13 cellular contexts compared by ENCODE assay signal in the genomic region with DNA sequence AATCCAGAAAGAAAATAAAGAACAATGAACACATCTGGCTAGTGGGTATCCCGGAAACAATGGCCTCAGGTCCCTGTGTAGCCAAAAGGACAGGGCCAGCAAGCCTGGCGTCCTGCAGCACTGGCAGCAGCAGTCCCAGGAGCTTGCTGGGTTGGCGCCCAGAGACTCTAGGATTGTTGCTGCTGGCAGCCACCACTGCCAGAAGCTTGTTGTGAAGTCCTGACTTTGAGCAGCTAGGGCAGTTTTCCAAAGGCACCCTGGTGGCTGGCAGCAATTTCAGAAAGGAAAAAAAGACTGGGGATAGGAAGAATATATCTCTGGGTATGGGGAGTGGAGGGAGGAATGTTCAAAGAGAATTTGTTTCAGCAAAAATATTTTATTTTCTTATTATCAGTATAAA. TPM values are rescaled to one million over a fixed set of nuclear protein-coding genes. Genes with fewer than 3 reads are reported as not detected.
DNase-seq lines count a peak whose midpoint lies in the region; ATAC-seq and TF ChIP-seq lines count a peak whose summit lies in the region.
"Had no signal": no experiment of that assay in that cellular context is flagged by ENCODE, and none has a peak within 500 bp of the region (broad histone marks: within the 10 kb centered on the region; RNA-seq: fewer than 3 reads in every experiment).

No MANE protein-coding gene starts in this region.

- peaks cover 0 to 6% (median 2%) of the 10 kb centered on the region in 4 donors for H3K4me1 Mint-ChIP-seq in CD4-positive, CD25-positive, alpha-beta regulatory T cell
- H3K4me1 Mint-ChIP-seq in activated naive CD4-positive, alpha-beta T cell treated with anti-CD3 and anti-CD28 coated beads for 36 hours (ENCODE audit: low read depth), result no peaks in the 10 kb centered on the region

- H3K36me3 Mint-ChIP-seq in CD4-positive, CD25-positive, alpha-beta regulatory T cell, result peaks cover 47% of the 10 kb centered on the region
- H3K36me3 Mint-ChIP-seq in activated naive CD4-positive, alpha-beta T cell treated with anti-CD3 and anti-CD28 coated beads for 36 hours (ENCODE audit: low read depth), result peaks cover 32% of the 10 kb centered on the region

- no peaks in the 10 kb centered on the region for H3K27me3 ChIP-seq in CD4-positive, CD25-positive, alpha-beta regulatory T cell (ENCODE audit: control insufficient read depth, insufficient read depth, low read length)
- no peaks in the 10 kb centered on the region for H3K27me3 ChIP-seq in prostate gland (replicated peaks; ENCODE audit: insufficient read depth)
- H3K27me3 ChIP-seq: BLaER1, esophagus squamous epithelium had no signal

- no peak for DNase-seq in CD4-positive, CD25-positive, alpha-beta regulatory T cell
- DNase-seq in astrocyte of the hippocampus (ENCODE audit: low read depth, low spot score) (peak; percentile 90), left cardiac atrium (peak; percentile 83), prostate gland (ENCODE audit: low spot score) (peak; percentile 80), T-helper 1 cell (no peak), NCI-H2107 (lab: John Stamatoyannopoulos, UW) (no peak), GM03348 (ENCODE audit: low spot score) (no peak)
- no peak for DNase-seq in activated naive CD4-positive, alpha-beta T cell treated with anti-CD3 and anti-CD28 coated beads for 36 hours
- DNase-seq: activated CD8-positive, alpha-beta T cell treated with anti-CD3 and anti-CD28 coated beads for 36 hours; activated gamma-delta T cell; esophagus squamous epithelium; NCI-H187 had no signal

- H3K9me3 Mint-ChIP-seq in CD4-positive, CD25-positive, alpha-beta regulatory T cell, result no peaks in the 10 kb centered on the region
- H3K9me3 Mint-ChIP-seq in activated naive CD4-positive, alpha-beta T cell treated with anti-CD3 and anti-CD28 coated beads for 36 hours, result no peaks in the 10 kb centered on the region
- H3K9me3 Mint-ChIP-seq: activated CD8-positive, alpha-beta T cell treated with anti-CD3 and anti-CD28 coated beads for 36 hours had no signal

- no peaks in the 10 kb centered on the region for H3K4me1 ChIP-seq in CD4-positive, CD25-positive, alpha-beta regulatory T cell (ENCODE audit: control insufficient read depth, insufficient read depth, low read length, poor library complexity, severe bottlenecking)
- no peaks in the 10 kb centered on the region for H3K4me1 ChIP-seq in prostate gland (replicated peaks)
- H3K4me1 ChIP-seq: BLaER1 had no signal

- ATAC-seq in CD4-positive, CD25-positive, alpha-beta regulatory T cell (ENCODE audit: low read depth in 2 of 2), result no peak
- peak; percentile 93 to 96 for ATAC-seq in left cardiac atrium
- ATAC-seq: activated CD8-positive, alpha-beta T cell treated with anti-CD3 and anti-CD28 coated beads for 36 hours had no signal

- peaks cover 67% of the 10 kb centered on the region for H3K36me3 ChIP-seq in CD4-positive, CD25-positive, alpha-beta regulatory T cell (ENCODE audit: control insufficient read depth, insufficient read depth, low read length)
- H3K36me3 ChIP-seq in prostate gland, result no peaks in the 10 kb centered on the region

- CTCF ChIA-PET in activated naive CD4-positive, alpha-beta T cell treated with anti-CD3 and anti-CD28 coated beads for 36 hours (lab: Charles Lee), result interaction anchor here (1.3 kb wide), 1 partner anchor 15 kb away, joined by 5 read pairs; no protein-coding TSS in a partner anchor

- no peak overlapping the region for H3K27ac ChIP-seq in CD4-positive, CD25-positive, alpha-beta regulatory T cell (ENCODE audit: insufficient read depth, low read length, poor library complexity, severe bottlenecking)
- H3K27ac ChIP-seq in prostate gland, result no peak overlapping the region
- H3K27ac ChIP-seq: BLaER1, esophagus squamous epithelium had no signal

- no peak for TF ChIP-seq POLR2A in prostate gland (IDR thresholded peaks at IDR 0.05)

- no peak overlapping the region for H3K4me3 Mint-ChIP-seq in CD4-positive, CD25-positive, alpha-beta regulatory T cell
- no peak overlapping the region for H3K4me3 Mint-ChIP-seq in activated naive CD4-positive, alpha-beta T cell treated with anti-CD3 and anti-CD28 coated beads for 36 hours
- H3K4me3 Mint-ChIP-seq: activated CD8-positive, alpha-beta T cell treated with anti-CD3 and anti-CD28 coated beads for 36 hours had no signal

- intact Hi-C loops in left cardiac atrium (cut with DNase I), result no loop called here
- intact Hi-C loops in prostate gland (cut with DNase I), result no loop called here
- intact Hi-C loops in activated naive CD4-positive, alpha-beta T cell treated with anti-CD3 and anti-CD28 coated beads for 36 hours (cut with micrococcal nuclease), result no loop called here

- peak in 1 of 4 experiments; percentile 29 for TF ChIP-seq CTCF in prostate gland (IDR thresholded peaks at IDR 0.05)

- H3K4me3 ChIP-seq in CD4-positive, CD25-positive, alpha-beta regulatory T cell (ENCODE audit: low read depth, low read length), result no peak overlapping the region
- H3K4me3 ChIP-seq in prostate gland, result no peak overlapping the region
- H3K4me3 ChIP-seq: BLaER1, esophagus squamous epithelium had no signal

- WGBS in prostate gland, result 24% methylated on average over 3 of the region's 3 CpGs

- no peaks in the 10 kb centered on the region for H3K9me3 ChIP-seq in CD4-positive, CD25-positive, alpha-beta regulatory T cell (ENCODE audit: control insufficient read depth in 2 of 2, low read length in 2 of 2)
- no peaks in the 10 kb centered on the region for H3K9me3 ChIP-seq in prostate gland
- H3K9me3 ChIP-seq: esophagus squamous epithelium had no signal

- H3K27ac Mint-ChIP-seq in CD4-positive, CD25-positive, alpha-beta regulatory T cell, result peak overlapping the region in 2 of 3 donors; percentile 47 to 68
- no peak overlapping the region for H3K27ac Mint-ChIP-seq in activated naive CD4-positive, alpha-beta T cell treated with anti-CD3 and anti-CD28 coated beads for 36 hours
- H3K27ac Mint-ChIP-seq: activated CD8-positive, alpha-beta T cell treated with anti-CD3 and anti-CD28 coated beads for 36 hours had no signal

- H3K27me3 Mint-ChIP-seq in CD4-positive, CD25-positive, alpha-beta regulatory T cell, result no peaks in the 10 kb centered on the region
- H3K27me3 Mint-ChIP-seq in activated naive CD4-positive, alpha-beta T cell treated with anti-CD3 and anti-CD28 coated beads for 36 hours (ENCODE audit: low read depth), result no peaks in the 10 kb centered on the region
- H3K27me3 Mint-ChIP-seq: activated CD8-positive, alpha-beta T cell treated with anti-CD3 and anti-CD28 coated beads for 36 hours had no signal

RNA-seq across cellular contexts. Expression of a gene that starts 11.3 kb away (rescaled TPM):
- total RNA-seq in CD4-positive, CD25-positive, alpha-beta regulatory T cell, result 14.6 TPM
- polyA plus RNA-seq in CD4-positive, CD25-positive, alpha-beta regulatory T cell, result 10 to 100 TPM; 14.5 to 26.3 (median 21.2) TPM
- total RNA-seq in left cardiac atrium, result 10 to 100 TPM; 16.2 to 21.8 TPM
- total RNA-seq in prostate gland, result 10 to 100 TPM; 12.9 to 31.9 TPM
- 10 to 100 TPM; 19.9 to 20.5 TPM for total RNA-seq in activated naive CD4-positive, alpha-beta T cell treated with anti-CD3 and anti-CD28 coated beads for 36 hours

RNA-seq across cellular contexts. Expression of a gene that starts 50.9 kb away (rescaled TPM):
- 0.25 TPM for total RNA-seq in CD4-positive, CD25-positive, alpha-beta regulatory T cell
- polyA plus RNA-seq in CD4-positive, CD25-positive, alpha-beta regulatory T cell, result under 1 TPM in 3 of 4 donors, not detected in 1; 0.06 to 0.14 (median 0.06) TPM
- total RNA-seq in left cardiac atrium (10 to 100 TPM; 26.3 to 27.4 TPM), prostate gland (10 to 100 TPM in 1 of 2 donors, 1 to 10 TPM in 1; 7.7 to 20.9 TPM)
- not detected for total RNA-seq in activated naive CD4-positive, alpha-beta T cell treated with anti-CD3 and anti-CD28 coated beads for 36 hours

Comparison
In these comparisons a context has a peak if more than half of its experiments do, and no peak if none do; other contexts are left out.
1. ATAC-seq: peak in left cardiac atrium (2 of 2); none in CD4-positive, CD25-positive, alpha-beta regulatory T cell (0 of 2).
2. DNase-seq: peak in astrocyte of the hippocampus (single experiment), left cardiac atrium (single experiment) and prostate gland (single experiment); none in CD4-positive, CD25-positive, alpha-beta regulatory T cell (0 of 3), T-helper 1 cell (0 of 5), NCI-H2107 (single experiment), activated naive CD4-positive, alpha-beta T cell treated with anti-CD3 and anti-CD28 coated beads for 36 hours (single experiment) and GM03348 (single experiment).